Comparison of ENCODE assay signal across 24 cellular contexts in genomic region chr2:191412353-191412752, GRCh38.
"Had no signal": no experiment of that assay in that cellular context is flagged by ENCODE, and none has a peak within 500 bp of the region (broad histone marks: within the 10 kb centered on the region; RNA-seq: fewer than 3 reads in every experiment).

No MANE protein-coding gene starts in this region.

- ATAC-seq: effector memory CD8-positive, alpha-beta T cell; left colon; left ventricle myocardium superior; lower lobe of right lung; right cardiac atrium; stimulated activated memory B cell treated with anti-CD40 and anti-IgM and Interleukin-4, amounts not matched to agents 10 μg/mL and 1 μg/mL and 100 μg/mL, for 72 hours; stimulated activated naive CD8-positive, alpha-beta T cell treated with anti-CD3 and anti-CD28 coated beads, Interleukin-15, Interleukin-2, amounts not matched to agents 100 U/mL and 50 U/mL, for 24 hours had no signal

- H3K27ac ChIP-seq: esophagus squamous epithelium, lower lobe of right lung, neural progenitor cell, prostate gland had no signal

- H3K4me3 ChIP-seq: colonic mucosa, esophagus squamous epithelium, heart right ventricle, lower lobe of right lung, neural progenitor cell, prostate gland, sigmoid colon had no signal

- H3K9me3 ChIP-seq: colonic mucosa, esophagus squamous epithelium, heart right ventricle, lower lobe of right lung, prostate gland, sigmoid colon had no signal

- H3K36me3 ChIP-seq: colonic mucosa, prostate gland, sigmoid colon had no signal

- FAIRE-seq: endometrium had no signal

- H3K4me1 ChIP-seq: colonic mucosa, esophagus squamous epithelium, lower lobe of right lung, neural progenitor cell, sigmoid colon had no signal

- DNase-seq: central memory CD4-positive, alpha-beta T cell; colonic mucosa; effector memory CD8-positive, alpha-beta T cell; erythroblast; esophagus squamous epithelium; foreskin melanocyte; glutamatergic neuron; heart right ventricle; hippocampal formation; islet precursor cell; kidney glomerular epithelial cell; left colon; left ventricle myocardium superior; lower lobe of right lung; naive B cell; right cardiac atrium; sigmoid colon; stimulated activated CD4-positive, alpha-beta T cell treated with anti-CD3 and anti-CD28 coated beads, Interleukin-4, amount 100 ng/mL, for 4 hours; stimulated activated naive CD8-positive, alpha-beta T cell treated with anti-CD3 and anti-CD28 coated beads, Interleukin-15, Interleukin-2, amounts not matched to agents 100 U/mL and 50 U/mL, for 24 hours; substantia nigra had no signal
